In genomic region chr1:196477262-196477661, GRCh38 we compare ENCODE assay signal across 25 cellular contexts.
"Had no signal": no experiment of that assay in that cellular context is flagged by ENCODE, and none has a peak within 500 bp of the region (broad histone marks: within the 10 kb centered on the region; RNA-seq: fewer than 3 reads in every experiment).

No MANE protein-coding gene starts in this region.

- H3K27me3 Mint-ChIP-seq: activated CD4-positive, alpha-beta memory T cell treated with anti-CD3 and anti-CD28 coated beads, Interleukin-2, amount 10 ng/mL, durations not matched to agents 7 days and 5 days; activated CD4-positive, alpha-beta T cell treated with anti-CD3 and anti-CD28 coated beads, Interleukin-2, amount 10 ng/mL, durations not matched to agents 7 days and 5 days; dendritic cell treated with granulocyte-macrophage colony-stimulating factor and Interleukin-4, amounts not matched to agents 40 ng/mL and 50 ng/mL, for 4 days; naive thymus-derived CD4-positive, alpha-beta T cell; progenitor cell of endocrine pancreas had no signal

- H3K27ac ChIP-seq: breast epithelium, ovary, right lobe of liver, testis, transverse colon had no signal

- H3K36me3 Mint-ChIP-seq: activated naive CD4-positive, alpha-beta T cell treated with anti-CD3 and anti-CD28 coated beads, Interleukin-2, amount 50 U/mL, for 72 hours; naive thymus-derived CD4-positive, alpha-beta T cell had no signal

- FAIRE-seq: keratinocyte had no signal

- H3K4me1 Mint-ChIP-seq: activated CD4-positive, alpha-beta memory T cell treated with anti-CD3 and anti-CD28 coated beads, Interleukin-2, amount 10 ng/mL, durations not matched to agents 7 days and 5 days; activated CD4-positive, alpha-beta T cell treated with anti-CD3 and anti-CD28 coated beads, Interleukin-2, amount 10 ng/mL, durations not matched to agents 7 days and 5 days; naive thymus-derived CD4-positive, alpha-beta T cell had no signal

- H3K9me3 Mint-ChIP-seq: activated CD4-positive, alpha-beta memory T cell treated with anti-CD3 and anti-CD28 coated beads, Interleukin-2, amount 10 ng/mL, durations not matched to agents 7 days and 5 days; activated CD4-positive, alpha-beta T cell treated with anti-CD3 and anti-CD28 coated beads, Interleukin-2, amount 10 ng/mL, durations not matched to agents 7 days and 5 days; activated naive CD4-positive, alpha-beta T cell treated with anti-CD3 and anti-CD28 coated beads, Interleukin-2, amount 50 U/mL, for 72 hours; activated T-helper 2 cell treated with anti-CD3 and anti-CD28 coated beads, Interferon-gamma antibody, Interleukin-2, Interleukin-4, amounts not matched to agents 10 μg/mL and 5 μg/mL and 100 μg/mL, durations not matched to agents 14 hours and 24 hours and 36 hours; dendritic cell treated with granulocyte-macrophage colony-stimulating factor and Interleukin-4, amounts not matched to agents 40 ng/mL and 50 ng/mL, for 4 days; endodermal cell had no signal

- H3K9me3 ChIP-seq: breast epithelium, ovary, right lobe of liver, testis, transverse colon had no signal

- H3K36me3 ChIP-seq: breast epithelium, ovary, right lobe of liver, transverse colon had no signal

- H3K4me1 ChIP-seq: breast epithelium, testis, transverse colon had no signal

- ATAC-seq: activated naive CD4-positive, alpha-beta T cell treated with anti-CD3 and anti-CD28 coated beads, Interleukin-2, amount 50 U/mL, for 72 hours; esophagus mucosa; left cardiac atrium; naive thymus-derived CD4-positive, alpha-beta T cell; stimulated activated naive CD8-positive, alpha-beta T cell treated with anti-CD3 and anti-CD28 coated beads, Interleukin-15, Interleukin-2, amounts not matched to agents 100 U/mL and 50 U/mL, for 24 hours had no signal

- DNase-seq: activated CD4-positive, alpha-beta memory T cell treated with anti-CD3 and anti-CD28 coated beads, Interleukin-2, amount 10 ng/mL, durations not matched to agents 7 days and 5 days; activated CD4-positive, alpha-beta T cell treated with anti-CD3 and anti-CD28 coated beads for 1 hour; activated CD4-positive, alpha-beta T cell treated with anti-CD3 and anti-CD28 coated beads, Interleukin-2, amount 10 ng/mL, durations not matched to agents 7 days and 5 days; activated T-cell treated with anti-CD3 and anti-CD28 coated beads, Interleukin-2, amount 50 U/mL, for 48 hours; central memory CD4-positive, alpha-beta T cell; endodermal cell; foreskin fibroblast; head of caudate nucleus; hippocampal formation; left cardiac atrium; midbrain; naive thymus-derived CD4-positive, alpha-beta T cell; ovary; right lobe of liver; stimulated activated CD4-positive, alpha-beta T cell treated with anti-CD3 and anti-CD28 coated beads, Interleukin-4, amount 100 ng/mL, for 1 hour; stimulated activated naive CD8-positive, alpha-beta T cell treated with anti-CD3 and anti-CD28 coated beads, Interleukin-15, Interleukin-2, amounts not matched to agents 100 U/mL and 50 U/mL, for 24 hours; testis; transverse colon had no signal

- H3K4me3 ChIP-seq: breast epithelium, ovary, right lobe of liver, testis, transverse colon had no signal

- H3K4me3 Mint-ChIP-seq: activated CD4-positive, alpha-beta memory T cell treated with anti-CD3 and anti-CD28 coated beads, Interleukin-2, amount 10 ng/mL, durations not matched to agents 7 days and 5 days; activated CD4-positive, alpha-beta T cell treated with anti-CD3 and anti-CD28 coated beads, Interleukin-2, amount 10 ng/mL, durations not matched to agents 7 days and 5 days; dendritic cell treated with granulocyte-macrophage colony-stimulating factor and Interleukin-4, amounts not matched to agents 40 ng/mL and 50 ng/mL, for 4 days; endodermal cell; naive thymus-derived CD4-positive, alpha-beta T cell had no signal

- H3K27me3 ChIP-seq: breast epithelium, ovary, right lobe of liver, testis, transverse colon had no signal

- H3K27ac Mint-ChIP-seq: activated CD4-positive, alpha-beta memory T cell treated with anti-CD3 and anti-CD28 coated beads, Interleukin-2, amount 10 ng/mL, durations not matched to agents 7 days and 5 days; activated CD4-positive, alpha-beta T cell treated with anti-CD3 and anti-CD28 coated beads, Interleukin-2, amount 10 ng/mL, durations not matched to agents 7 days and 5 days; activated naive CD4-positive, alpha-beta T cell treated with anti-CD3 and anti-CD28 coated beads, Interleukin-2, amount 50 U/mL, for 72 hours; activated T-helper 2 cell treated with anti-CD3 and anti-CD28 coated beads, Interferon-gamma antibody, Interleukin-2, Interleukin-4, amounts not matched to agents 10 μg/mL and 5 μg/mL and 100 μg/mL, durations not matched to agents 14 hours and 24 hours and 36 hours; dendritic cell treated with granulocyte-macrophage colony-stimulating factor and Interleukin-4, amounts not matched to agents 40 ng/mL and 50 ng/mL, for 4 days; endodermal cell; naive thymus-derived CD4-positive, alpha-beta T cell; progenitor cell of endocrine pancreas had no signal
